14 cellular contexts compared by ENCODE assay signal in genomic region chr1:226519741-226520598, GRCh38. TPM values are rescaled to one million over a fixed set of nuclear protein-coding genes. Genes with fewer than 3 reads are reported as not detected.
DNase-seq lines count a peak whose midpoint lies in the region; ATAC-seq and TF ChIP-seq lines count a peak whose summit lies in the region.
"Had no signal": no experiment of that assay in that cellular context is flagged by ENCODE, and none has a peak within 500 bp of the region (broad histone marks: within the 10 kb centered on the region; RNA-seq: fewer than 3 reads in every experiment).

No MANE protein-coding gene starts in this region.

- no peak for TF ChIP-seq EP300 in Ishikawa (IDR thresholded peaks at IDR 0.05; ENCODE audit: borderline replicate concordance)

- H3K4me1 ChIP-seq in BLaER1 (peaks cover 17% of the 10 kb centered on the region), left lung (no peaks in the 10 kb centered on the region)
- H3K4me1 ChIP-seq: SJSA1 had no signal

- peak overlapping the region; percentile 50 for H3K4me2 ChIP-seq in BLaER1

- no peaks in the 10 kb centered on the region for H4K20me1 ChIP-seq in BLaER1

- H3K36me3 ChIP-seq in BLaER1 (no peaks in the 10 kb centered on the region), left lung (no peaks in the 10 kb centered on the region)
- H3K36me3 ChIP-seq: SJSA1 had no signal

- TF ChIP-seq RAD21 in Ishikawa (IDR thresholded peaks at IDR 0.05; ENCODE audit: low read depth), result 0 out of 2 replicates have a peak, but pooled peaks have one; percentile 28

- H3K27ac ChIP-seq in BLaER1, result no peak overlapping the region
- no peak overlapping the region for H3K27ac ChIP-seq in left lung
- H3K27ac ChIP-seq: SJSA1 had no signal

- peaks cover 5 to 13% (median 12%) of the 10 kb centered on the region in 3 donors for H3K27me3 Mint-ChIP-seq in immature natural killer cell (ENCODE audit: low read depth in 3 of 3)

- H3K9me3 Mint-ChIP-seq in immature natural killer cell, result no peaks in the 10 kb centered on the region

- no peak overlapping the region for H3K9ac ChIP-seq in BLaER1

- no peaks in the 10 kb centered on the region for H3K27me3 ChIP-seq in BLaER1
- no peaks in the 10 kb centered on the region for H3K27me3 ChIP-seq in left lung

- H3K27ac Mint-ChIP-seq in immature natural killer cell, result no peak overlapping the region

- peaks cover 5% of the 10 kb centered on the region; the same call in 1 of the 2 replicates for H3K9me3 ChIP-seq in BLaER1
- peaks cover 0 to 6% of the 10 kb centered on the region in 2 donors for H3K9me3 ChIP-seq in left lung
- H3K9me3 ChIP-seq: SJSA1 had no signal

- TF ChIP-seq CTCF in left lung (IDR thresholded peaks at IDR 0.05), result no peak

- intact Hi-C loops in left lung (cut with DNase I), result no loop called here

- DNase-seq in cerebellar cortex (ENCODE audit: low spot score) (peak; percentile 64), left lung (no peak), immature natural killer cell (no peak), LoVo (ENCODE audit: low spot score) (no peak)
- DNase-seq: activated naive CD4-positive, alpha-beta T cell; AML-193; foreskin fibroblast; kidney; NCI-H1048 had no signal

- no peak overlapping the region for H3K4me3 Mint-ChIP-seq in immature natural killer cell

- no peak overlapping the region for H3K4me3 ChIP-seq in BLaER1
- H3K4me3 ChIP-seq in left lung, result no peak overlapping the region
- H3K4me3 ChIP-seq: SJSA1 had no signal

- no peaks in the 10 kb centered on the region for H3K36me3 Mint-ChIP-seq in immature natural killer cell

- H3K4me1 Mint-ChIP-seq in immature natural killer cell, result no peaks in the 10 kb centered on the region

- ATAC-seq in left lung (peak; percentile 74), GM19463 (IDR thresholded peaks at IDR 0.05; ENCODE audit: unreplicated experiment) (no peak), GM18861 (IDR thresholded peaks at IDR 0.05; ENCODE audit: unreplicated experiment) (no peak)

TF ChIP-seq in Ishikawa, 13 proteins besides CTCF, POLR2A, EP300 and RAD21:
- TF ChIP-seq NFIC (IDR thresholded peaks at IDR 0.05) (no peak), ZBTB7A (IDR thresholded peaks at IDR 0.05; ENCODE audit: low read depth) (no peak), EGR1 (IDR thresholded peaks at IDR 0.05) (no peak), TCF12 (IDR thresholded peaks at IDR 0.05; ENCODE audit: low read depth) (no peak), TAF1 (IDR thresholded peaks at IDR 0.05; ENCODE audit: low read depth) (no peak), TEAD4 (IDR thresholded peaks at IDR 0.05) (no peak), YY1 (IDR thresholded peaks at IDR 0.05; ENCODE audit: low read depth) (no peak), REST (IDR thresholded peaks at IDR 0.05; ENCODE audit: low read depth) (no peak), CEBPB (IDR thresholded peaks at IDR 0.05) (no peak), FOXM1 (IDR thresholded peaks at IDR 0.05; ENCODE audit: borderline replicate concordance, low read depth) (no peak), USF1 (IDR thresholded peaks at IDR 0.05) (no peak), MAX (IDR thresholded peaks at IDR 0.05) (no peak), CREB1 (IDR thresholded peaks at IDR 0.05; ENCODE audit: low read depth) (no peak)

RNA-seq across cellular contexts. Expression of gene STUM, which starts 28.6 kb away (rescaled TPM):
- under 1 TPM; 0.15 to 0.31 TPM for total RNA-seq in left lung
- polyA plus RNA-seq in immature natural killer cell, result not detected
